ENCODE assay signal across 20 cellular contexts in the genomic region with DNA sequence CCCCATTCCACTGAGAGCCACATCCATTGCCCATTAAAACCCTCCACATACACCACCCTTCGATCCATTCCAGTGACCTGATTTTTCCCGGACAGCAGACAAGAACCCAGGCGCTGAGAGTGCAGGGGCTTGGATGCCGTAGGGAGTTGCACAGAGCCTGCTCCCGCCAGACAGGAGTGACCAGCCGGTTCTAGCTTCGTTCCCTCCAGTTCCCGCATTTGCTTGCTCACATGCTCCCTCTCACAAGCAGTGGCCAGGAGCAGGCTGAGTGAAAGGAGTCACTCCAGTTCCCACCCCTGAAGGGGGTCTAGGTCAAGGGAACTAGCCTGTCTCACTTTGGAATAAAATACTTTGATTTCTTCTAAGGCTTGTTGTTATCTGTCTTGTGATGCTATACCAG.
"Had no signal": no experiment of that assay in that cellular context is flagged by ENCODE, and none has a peak within 500 bp of the region (broad histone marks: within the 10 kb centered on the region; RNA-seq: fewer than 3 reads in every experiment).

No MANE protein-coding gene starts in this region.

- H3K4me1 ChIP-seq: ascending aorta, left lung had no signal

- H3K4me3 ChIP-seq: ascending aorta, left lung, tibial nerve, vagina had no signal

- H3K27ac ChIP-seq: ascending aorta, left lung, neutrophil, tibial nerve, vagina had no signal

- H3K27me3 ChIP-seq: ascending aorta, left lung, neutrophil, tibial nerve, vagina had no signal

- H3K4me3 Mint-ChIP-seq: activated CD8-positive, alpha-beta memory T cell treated with anti-CD3 and anti-CD28 coated beads, Interleukin-2, amount 10 ng/mL, durations not matched to agents 7 days and 5 days; activated T-cell treated with anti-CD3 and anti-CD28 coated beads, Interleukin-2, amount 50 U/mL, for 24 hours; naive B cell; stimulated activated naive B cell treated with anti-CD40 and anti-IgM and Interleukin-4, amounts not matched to agents 10 μg/mL and 1 μg/mL and 100 μg/mL, for 72 hours had no signal

- H3K36me3 Mint-ChIP-seq: activated CD8-positive, alpha-beta memory T cell treated with anti-CD3 and anti-CD28 coated beads, Interleukin-2, amount 10 ng/mL, durations not matched to agents 7 days and 5 days; naive B cell; stimulated activated naive B cell treated with anti-CD40 and anti-IgM and Interleukin-4, amounts not matched to agents 10 μg/mL and 1 μg/mL and 100 μg/mL, for 72 hours had no signal

- H3K9me3 Mint-ChIP-seq: activated T-cell treated with anti-CD3 and anti-CD28 coated beads, Interleukin-2, amount 50 U/mL, for 24 hours; stimulated activated naive B cell treated with anti-CD40 and anti-IgM and Interleukin-4, amounts not matched to agents 10 μg/mL and 1 μg/mL and 100 μg/mL, for 72 hours had no signal

- H3K27ac Mint-ChIP-seq: activated CD8-positive, alpha-beta memory T cell treated with anti-CD3 and anti-CD28 coated beads, Interleukin-2, amount 10 ng/mL, durations not matched to agents 7 days and 5 days; naive B cell; stimulated activated naive B cell treated with anti-CD40 and anti-IgM and Interleukin-4, amounts not matched to agents 10 μg/mL and 1 μg/mL and 100 μg/mL, for 72 hours had no signal

- DNase-seq: activated CD4-positive, alpha-beta T cell treated with anti-CD3 and anti-CD28 coated beads, Interleukin-2, amount 50 U/mL, for 4 hours; activated CD4-positive, CD25-positive, alpha-beta regulatory T cell treated with anti-CD3 and anti-CD28 coated beads, Interleukin-2, amount 50 U/mL, for 72 hours; activated CD8-positive, alpha-beta memory T cell treated with anti-CD3 and anti-CD28 coated beads, Interleukin-2, amount 10 ng/mL, durations not matched to agents 7 days and 5 days; activated gamma-delta T cell treated with Interleukin-2 at 50 U/mL for 16 hours; activated T-cell treated with anti-CD3 and anti-CD28 coated beads, Interleukin-2, amount 50 U/mL, for 24 hours; glutamatergic neuron; hypothalamus; kidney; left lung; mammary epithelial cell; naive B cell; stimulated activated CD4-positive, alpha-beta T cell treated with anti-CD3 and anti-CD28 coated beads, Interleukin-2, amount 100 ng/mL, for 48 hours; stimulated activated naive B cell treated with anti-CD40 and anti-IgM and Interleukin-4, amounts not matched to agents 10 μg/mL and 1 μg/mL and 100 μg/mL, for 72 hours; substantia nigra had no signal

- ATAC-seq: esophagus mucosa; left lung; stimulated activated naive B cell treated with anti-CD40 and anti-IgM and Interleukin-4, amounts not matched to agents 10 μg/mL and 1 μg/mL and 100 μg/mL, for 72 hours had no signal

- H3K36me3 ChIP-seq: ascending aorta, left lung, neutrophil, tibial nerve, vagina had no signal

- H3K4me1 Mint-ChIP-seq: naive B cell had no signal

- FAIRE-seq: endometrium, kidney had no signal

- H3K9me3 ChIP-seq: ascending aorta, left lung, neutrophil, vagina had no signal
